18 cellular contexts compared by ENCODE assay signal in genomic region chr16:70678898-70679652, GRCh38. TPM values are rescaled to one million over a fixed set of nuclear protein-coding genes. Genes with fewer than 3 reads are reported as not detected.
A peak's percentile ranks its signal among the peaks of the same experiment; 100 is the strongest.
DNase-seq lines count a peak whose midpoint lies in the region; ATAC-seq, FAIRE-seq and TF ChIP-seq lines count a peak whose summit lies in the region.
"Had no signal": no experiment of that assay in that cellular context is flagged by ENCODE, and none has a peak within 500 bp of the region (broad histone marks: within the 10 kb centered on the region; RNA-seq: fewer than 3 reads in every experiment).

No MANE protein-coding gene starts in this region.

- H4K20me1 ChIP-seq in H1 (replicated peaks in 1 of 2; ENCODE audit: control insufficient read depth in 1 of 2, insufficient read depth in 2 of 2, low read length in 2 of 2) (peaks cover 0 to 8% of the 10 kb centered on the region in 2 experiments), neural progenitor cell (ENCODE audit: low read depth) (peaks cover 38% of the 10 kb centered on the region)

- H3K23me2 ChIP-seq in H1 (ENCODE audit: low read depth, low read length) = no peaks in the 10 kb centered on the region

- H3K4me3 ChIP-seq in H1 (ENCODE audit: extremely low read depth in 1 of 4, insufficient read depth in 2 of 4, low read depth in 3 of 4, low read length in 4 of 4) = no peak overlapping the region
- H3K4me3 ChIP-seq in neuronal stem cell (ENCODE audit: low read length in 2 of 2) = no peak overlapping the region
- H3K4me3 ChIP-seq in neural progenitor cell = no peak overlapping the region
- H3K4me3 ChIP-seq: SJCRH30 had no signal

- H3K9me3 ChIP-seq in H1 (ENCODE audit: insufficient read depth in 2 of 2, low read depth in 1 of 2, low read length in 1 of 2) = no peaks in the 10 kb centered on the region
- no peaks in the 10 kb centered on the region for H3K9me3 ChIP-seq in neuronal stem cell (replicated peaks in 1 of 2; ENCODE audit: control insufficient read depth in 2 of 2, insufficient read depth in 1 of 2, low read depth in 1 of 2, low read length in 2 of 2)
- no peaks in the 10 kb centered on the region for H3K9me3 ChIP-seq in neural progenitor cell (ENCODE audit: low read depth)
- H3K9me3 ChIP-seq: SJCRH30 had no signal

- H2BK120ac ChIP-seq in H1 (replicated peaks; ENCODE audit: low read depth, low read length) (no peak overlapping the region), neuronal stem cell (ENCODE audit: low read depth, low read length) (no peak overlapping the region)

- H4K5ac ChIP-seq in H1 (ENCODE audit: insufficient read length, low read depth, low read length) = no peak overlapping the region

- peaks cover 8% of the 10 kb centered on the region for H3K36me3 Mint-ChIP-seq in neural progenitor cell
- H3K36me3 Mint-ChIP-seq: activated CD4-positive, alpha-beta memory T cell treated with anti-CD3 and anti-CD28 coated beads for 36 hours; CD8-positive, alpha-beta memory T cell had no signal

- CTCF ChIA-PET in H1 (lab: Charles Lee; ENCODE audit: partially characterized antibody) = interaction anchor here (0.6 to 8.0 kb wide), 34 partner anchors 9 to 194 kb away, joined by 3 to 148 read pairs (median 6); no protein-coding TSS in a partner anchor

- no peak overlapping the region for H2BK15ac ChIP-seq in H1 (ENCODE audit: low read length)
- no peak overlapping the region for H2BK15ac ChIP-seq in neuronal stem cell (ENCODE audit: low read length)

- TF ChIP-seq RAD21 in H1 (IDR thresholded peaks at IDR 0.05 in 1 of 2, conservative IDR thresholded peaks at IDR 0.05 in 1 of 2; ENCODE audit: low read depth in 2 of 2, low read length in 2 of 2) = no peak

- no peaks in the 10 kb centered on the region for H3K27me3 Mint-ChIP-seq in stimulated activated naive CD8-positive, alpha-beta T cell treated with anti-CD3 and anti-CD28 coated beads, Interleukin-15, amount 100 ng/mL, for 72 hours
- H3K27me3 Mint-ChIP-seq in neural progenitor cell (ENCODE audit: insufficient read depth, low read depth) = no peaks in the 10 kb centered on the region

- H3K9ac ChIP-seq in H1 (replicated peaks in 1 of 4; ENCODE audit: extremely low read depth in 1 of 4, low read depth in 3 of 4, low read length in 3 of 4) = no peak overlapping the region
- H3K9ac ChIP-seq in neuronal stem cell (ENCODE audit: low read depth, low read length, poor library complexity) = no peak overlapping the region
- H3K9ac ChIP-seq in neural progenitor cell = no peak overlapping the region

- no peaks in the 10 kb centered on the region for H3K27me3 ChIP-seq in H1 (replicated peaks in 1 of 4; ENCODE audit: control insufficient read depth in 3 of 4, extremely low read depth in 1 of 4, insufficient read depth in 3 of 4, low read length in 3 of 4)
- no peaks in the 10 kb centered on the region for H3K27me3 ChIP-seq in neuronal stem cell (ENCODE audit: control insufficient read depth in 3 of 3, insufficient read depth in 3 of 3, low read depth in 1 of 3, low read length in 3 of 3)
- no peaks in the 10 kb centered on the region for H3K27me3 ChIP-seq in neural progenitor cell
- H3K27me3 ChIP-seq: SJCRH30 had no signal

- POLR2A ChIA-PET in H1 (lab: Charles Lee; ENCODE audit: partially characterized antibody) = interaction anchor here (0.9 to 2.0 kb wide), 10 partner anchors 16 to 93 kb away, joined by 3 to 7 read pairs (median 4); no protein-coding TSS in a partner anchor

- H3K56ac ChIP-seq in H1 (replicated peaks; ENCODE audit: insufficient read length, low read depth, low read length) = no peak overlapping the region

- H3K27ac ChIP-seq in H1 (ENCODE audit: low read depth, low read length) (no peak overlapping the region), neuronal stem cell (replicated peaks; ENCODE audit: low read length) (no peak overlapping the region), neural progenitor cell (no peak overlapping the region)
- H3K27ac ChIP-seq: SJCRH30 had no signal

- H3K4me3 Mint-ChIP-seq in stimulated activated naive CD8-positive, alpha-beta T cell treated with anti-CD3 and anti-CD28 coated beads, Interleukin-15, amount 100 ng/mL, for 72 hours = no peak overlapping the region
- no peak overlapping the region for H3K4me3 Mint-ChIP-seq in neural progenitor cell
- H3K4me3 Mint-ChIP-seq: activated CD4-positive, alpha-beta memory T cell treated with anti-CD3 and anti-CD28 coated beads for 36 hours; T-helper 2 cell treated with Interferon-gamma antibody and Interleukin-4, amounts not matched to agents 5 μg/mL and 100 μg/mL, for 36 hours; WTC11 had no signal

- H4K8ac ChIP-seq in H1 (ENCODE audit: extremely low read depth, insufficient read depth, low read length) (no peak overlapping the region; the same call in 1 of the 2 replicates), neuronal stem cell (ENCODE audit: low read depth, low read length) (no peak overlapping the region)

- H3K4ac ChIP-seq in H1 (replicated peaks; ENCODE audit: insufficient read length, low read depth, low read length) (no peak overlapping the region), neuronal stem cell (ENCODE audit: low read length) (no peak overlapping the region)

- no peaks in the 10 kb centered on the region for H3F3A ChIP-seq in neural progenitor cell (ENCODE audit: low read depth)

- H3K23ac ChIP-seq in H1 (ENCODE audit: insufficient read length) = no peak overlapping the region
- no peak overlapping the region for H3K23ac ChIP-seq in neuronal stem cell (ENCODE audit: low read depth, low read length, poor library complexity)

- H2AK5ac ChIP-seq in H1 (ENCODE audit: low read depth, low read length) (no peak overlapping the region), neuronal stem cell (ENCODE audit: low read depth, low read length) (peak overlapping the region; percentile 66)

- H2BK12ac ChIP-seq in H1 (ENCODE audit: low read depth, low read length) (no peak overlapping the region), neuronal stem cell (ENCODE audit: low read length) (no peak overlapping the region)

- H3K18ac ChIP-seq in H1 (ENCODE audit: extremely low read depth, low read length) = peak overlapping the region; percentile 32; the same call in 1 of the 2 replicates
- no peak overlapping the region for H3K18ac ChIP-seq in neuronal stem cell (ENCODE audit: low read length)

- no peaks in the 10 kb centered on the region; a peak in 1 of 4 replicates for H3K79me2 ChIP-seq in H1 (ENCODE audit: control insufficient read depth in 1 of 2, insufficient read depth in 2 of 2, low read length in 2 of 2)
- no peaks in the 10 kb centered on the region for H3K79me2 ChIP-seq in neural progenitor cell (ENCODE audit: low read depth)

- TF ChIP-seq POLR2A in H1 (IDR thresholded peaks at IDR 0.05; ENCODE audit: control extremely low read depth in 1 of 2, low read depth in 2 of 2, low read length in 2 of 2) = no peak

- peak overlapping the region in 1 of 2 donors; percentile 81 for H3K27ac Mint-ChIP-seq in stimulated activated naive CD8-positive, alpha-beta T cell treated with anti-CD3 and anti-CD28 coated beads, Interleukin-15, amount 100 ng/mL, for 72 hours
- no peak overlapping the region for H3K27ac Mint-ChIP-seq in neural progenitor cell
- H3K27ac Mint-ChIP-seq: activated CD4-positive, alpha-beta memory T cell treated with anti-CD3 and anti-CD28 coated beads for 36 hours; T-helper 2 cell treated with Interferon-gamma antibody and Interleukin-4, amounts not matched to agents 5 μg/mL and 100 μg/mL, for 36 hours; WTC11 had no signal

- peaks cover 42% of the 10 kb centered on the region for H3K4me1 Mint-ChIP-seq in stimulated activated naive CD8-positive, alpha-beta T cell treated with anti-CD3 and anti-CD28 coated beads, Interleukin-15, amount 100 ng/mL, for 72 hours
- peaks cover 9% of the 10 kb centered on the region for H3K4me1 Mint-ChIP-seq in neural progenitor cell

- H3K4me1 ChIP-seq in H1 (replicated peaks in 1 of 4; ENCODE audit: control insufficient read depth in 3 of 4, insufficient read depth in 4 of 4, low read length in 3 of 4) = peaks cover 0 to 11% (median 3%) of the 10 kb centered on the region in 4 experiments; a peak in 3 of 7 replicates
- H3K4me1 ChIP-seq in neuronal stem cell (ENCODE audit: control insufficient read depth in 2 of 2, insufficient read depth in 1 of 2, low read depth in 1 of 2, low read length in 2 of 2) = peaks cover 0 to 10% of the 10 kb centered on the region in 2 donors
- no peaks in the 10 kb centered on the region for H3K4me1 ChIP-seq in neural progenitor cell
- H3K4me1 ChIP-seq: SJCRH30 had no signal

- peak; percentile 10 for ATAC-seq in stimulated activated naive CD8-positive, alpha-beta T cell treated with anti-CD3 and anti-CD28 coated beads, Interleukin-15, amount 100 ng/mL, for 72 hours
- no peak for ATAC-seq in stimulated activated naive CD8-positive, alpha-beta T cell treated with anti-CD3 and anti-CD28 coated beads, Interleukin-15, Interleukin-2, amounts not matched to agents 100 U/mL and 50 U/mL, for 24 hours
- ATAC-seq in HG02588 (IDR thresholded peaks at IDR 0.05; ENCODE audit: unreplicated experiment) = no peak

- FAIRE-seq in H1 (lab: Jason Lieb, UNC) = no peak
- FAIRE-seq: bronchial epithelial cell, GM12891 had no signal

- H2AFZ ChIP-seq in H1 (ENCODE audit: low read length) (no peak overlapping the region), neuronal stem cell (ENCODE audit: low read length) (no peak overlapping the region), neural progenitor cell (replicated peaks) (no peak overlapping the region)

- WGBS in H1 (ENCODE audit: extremely low coverage in 1 of 2, insufficient coverage in 1 of 2, insufficient read length in 1 of 2, insufficient replicate concordance in 2 of 2, low coverage in 1 of 2, low lambda C conversion rate in 2 of 2, missing lambda C conversion rate in 1 of 2), 2 experiments = 83% methylated on average over 16 of the region's 28 CpGs; no CpG with 5 or more reads in 1 of the 2 experiments
- no CpG with 5 or more reads among the region's 28 CpGs for WGBS in neuronal stem cell (ENCODE audit: extremely low coverage in 2 of 2, insufficient read length in 2 of 2, insufficient replicate concordance in 1 of 2), 2 donors

- TF ChIP-seq CTCF in H1 (IDR thresholded peaks at IDR 0.05; ENCODE audit: control extremely low read depth in 1 of 3, insufficient read depth in 1 of 3, low read depth in 1 of 3, low read length in 3 of 3) (no peak), neural progenitor cell (IDR thresholded peaks at IDR 0.05) (no peak)

- H3K14ac ChIP-seq in H1 (ENCODE audit: insufficient read length) (no peak overlapping the region), neuronal stem cell (ENCODE audit: low read length) (no peak overlapping the region)

- H4K91ac ChIP-seq in H1 (replicated peaks; ENCODE audit: insufficient read length, low read length) (no peak overlapping the region), neuronal stem cell (ENCODE audit: low read depth, low read length, poor library complexity) (no peak overlapping the region)

- H3K36me3 ChIP-seq in H1 (ENCODE audit: control insufficient read depth in 2 of 4, insufficient read depth in 4 of 4, low read length in 3 of 4) = peaks cover 0 to 3% (median 1%) of the 10 kb centered on the region in 4 experiments; a peak in 2 of 8 replicates
- peaks cover 27 to 78% of the 10 kb centered on the region in 2 donors for H3K36me3 ChIP-seq in neuronal stem cell (replicated peaks in 1 of 2; ENCODE audit: control insufficient read depth in 2 of 2, insufficient read depth in 2 of 2, low read length in 2 of 2)
- H3K36me3 ChIP-seq in neural progenitor cell = no peaks in the 10 kb centered on the region

- no peak overlapping the region for H2BK20ac ChIP-seq in H1 (ENCODE audit: low read length)

- no peak for DNase-seq in stimulated activated naive CD8-positive, alpha-beta T cell treated with anti-CD3 and anti-CD28 coated beads, Interleukin-15, amount 100 ng/mL, for 72 hours
- DNase-seq in stimulated activated naive CD8-positive, alpha-beta T cell treated with anti-CD3 and anti-CD28 coated beads, Interleukin-15, Interleukin-2, amounts not matched to agents 100 U/mL and 50 U/mL, for 24 hours = no peak
- DNase-seq in H1 (ENCODE audit: low read depth in 1 of 2, low spot score in 2 of 2) (no peak), neuronal stem cell (ENCODE audit: low spot score) (no peak), NCI-H510A (lab: John Stamatoyannopoulos, UW) (no peak), neural progenitor cell (ENCODE audit: low spot score) (no peak)
- DNase-seq: activated CD4-positive, alpha-beta memory T cell treated with anti-CD3 and anti-CD28 coated beads for 36 hours; NCI-H1417 treated with DMSO at 0.1 percent for 48 hours; NCI-H2171 treated with DMSO at 0.1 percent for 48 hours; NCI-H69; SJCRH30 had no signal

- H3K79me1 ChIP-seq in H1 (ENCODE audit: low read depth, low read length) (peaks cover 3% of the 10 kb centered on the region; the same call in 1 of the 2 replicates), neuronal stem cell (ENCODE audit: low read depth, low read length) (peaks cover 24% of the 10 kb centered on the region)

- H2BK5ac ChIP-seq in H1 (ENCODE audit: low read depth, low read length) = no peak overlapping the region
- no peak overlapping the region for H2BK5ac ChIP-seq in neuronal stem cell (ENCODE audit: low read length)

- H3K4me2 ChIP-seq in H1 (ENCODE audit: insufficient read depth in 1 of 2, low read depth in 2 of 2, low read length in 2 of 2) (no peak overlapping the region), neuronal stem cell (ENCODE audit: insufficient read depth, low read length, poor library complexity, severe bottlenecking) (no peak overlapping the region), neural progenitor cell (no peak overlapping the region)

- TF ChIP-seq EP300 in H1 (IDR thresholded peaks at IDR 0.05; ENCODE audit: borderline replicate concordance in 1 of 2, low read depth in 2 of 2, low read length in 2 of 2) = no peak

- H3K9me3 Mint-ChIP-seq in stimulated activated naive CD8-positive, alpha-beta T cell treated with anti-CD3 and anti-CD28 coated beads, Interleukin-15, amount 100 ng/mL, for 72 hours = no peaks in the 10 kb centered on the region
- no peaks in the 10 kb centered on the region for H3K9me3 Mint-ChIP-seq in neural progenitor cell
- H3K9me3 Mint-ChIP-seq: activated CD4-positive, alpha-beta memory T cell treated with anti-CD3 and anti-CD28 coated beads for 36 hours; CD8-positive, alpha-beta memory T cell; T-helper 2 cell treated with Interferon-gamma antibody and Interleukin-4, amounts not matched to agents 5 μg/mL and 100 μg/mL, for 36 hours; WTC11 had no signal

RNA-seq across cellular contexts. Expression of gene MTSS2, which starts 6.8 kb away (rescaled TPM):
- total RNA-seq in H1 (2021; fragmentation: NEBNext Ultra II Directional; extraction: Animal tissue kit (Norgen Biotek cat#: 25700)) = 34.2 and 36.7 TPM in 2 replicates
- polyA plus RNA-seq in H1 (2011; rRNA removed) = 23.3 and 33.8 TPM in 2 replicates
- polyA plus RNA-seq in H1 (2011; cell fraction: cytosol; rRNA removed) = 26.1 TPM
- polyA plus RNA-seq in H1 (2011; cell fraction: nucleus; rRNA removed) = 34.8 TPM
- polyA plus RNA-seq in H1 (2012, experiment 1 of 2) = 22.4 to 38.9 TPM (median 37.5 TPM) in 4 replicates
- 14.0 TPM for polyA plus RNA-seq in H1 (2012, experiment 2 of 2)
- 32.8 TPM for polyA plus RNA-seq in H1 (2013, experiment 1 of 2)
- 34.0 TPM for polyA plus RNA-seq in H1 (2013, experiment 2 of 2)
- 13.3 and 15.3 TPM in 2 replicates for polyA minus RNA-seq in H1 (2011; rRNA and poly(A)+ RNA removed)
- 23.2 TPM for polyA minus RNA-seq in H1 (2011; cell fraction: cytosol; rRNA and poly(A)+ RNA removed)
- 18.2 TPM for polyA minus RNA-seq in H1 (2011; cell fraction: nucleus; rRNA and poly(A)+ RNA removed)
- polyA plus RNA-seq in neuronal stem cell (2013, experiment 1 of 2) = 45.9 TPM
- 48.5 TPM for polyA plus RNA-seq in neuronal stem cell (2013, experiment 2 of 2)
- total RNA-seq in neural progenitor cell (ENCODE audit: low replicate concordance) = 6.2 and 22.1 TPM in 2 replicates
- polyA plus RNA-seq: CD8-positive, alpha-beta memory T cell had no signal

RNA-seq across cellular contexts. Expression of gene IL34, which starts 32.7 kb away (rescaled TPM):
- 4.0 and 4.6 TPM in 2 replicates for total RNA-seq in H1 (2021; fragmentation: NEBNext Ultra II Directional; extraction: Animal tissue kit (Norgen Biotek cat#: 25700))
- 5.6 and 8.0 TPM in 2 replicates for polyA plus RNA-seq in H1 (2011; rRNA removed)
- 6.7 TPM for polyA plus RNA-seq in H1 (2011; cell fraction: cytosol; rRNA removed)
- polyA plus RNA-seq in H1 (2011; cell fraction: nucleus; rRNA removed) = 9.0 TPM
- polyA plus RNA-seq in H1 (2012, experiment 1 of 2) = 4.6 to 6.5 TPM (median 5.2 TPM) in 4 replicates
- 3.3 TPM for polyA plus RNA-seq in H1 (2012, experiment 2 of 2)
- 2.7 TPM for polyA plus RNA-seq in H1 (2013, experiment 1 of 2)
- polyA plus RNA-seq in H1 (2013, experiment 2 of 2) = 3.3 TPM
- polyA minus RNA-seq in H1 (2011; rRNA and poly(A)+ RNA removed) = 1.7 and 2.2 TPM in 2 replicates
- polyA minus RNA-seq in H1 (2011; cell fraction: cytosol; rRNA and poly(A)+ RNA removed) = 4.3 TPM
- polyA minus RNA-seq in H1 (2011; cell fraction: nucleus; rRNA and poly(A)+ RNA removed) = 1.5 TPM
- polyA plus RNA-seq in neuronal stem cell (2013, experiment 1 of 2) = not detected
- polyA plus RNA-seq in neuronal stem cell (2013, experiment 2 of 2) = 0.03 TPM
- total RNA-seq in neural progenitor cell (ENCODE audit: low replicate concordance) = not detected in 2 replicates
- total RNA-seq: activated CD4-positive, alpha-beta memory T cell treated with anti-CD3 and anti-CD28 coated beads for 36 hours; CD8-positive, alpha-beta memory T cell; OCI-LY7 had no signal
- polyA plus RNA-seq: CD8-positive, alpha-beta memory T cell had no signal
